Comparison of ENCODE assay signal across 22 cellular contexts in genomic region chr6:33911488-33911887, GRCh38.
DNase-seq lines count a peak whose midpoint lies in the region; ATAC-seq, FAIRE-seq and TF ChIP-seq lines count a peak whose summit lies in the region.
"Had no signal": no experiment of that assay in that cellular context is flagged by ENCODE, and none has a peak within 500 bp of the region (broad histone marks: within the 10 kb centered on the region; RNA-seq: fewer than 3 reads in every experiment).

No MANE protein-coding gene starts in this region.

- peak overlapping the region in 4 of 7 donors; percentile 62 to 73 (median 66) for H3K27ac Mint-ChIP-seq in CD4-positive, alpha-beta memory T cell
- peak overlapping the region; percentile 91 for H3K27ac Mint-ChIP-seq in stimulated activated effector memory CD8-positive, alpha-beta T cell treated with anti-CD3 and anti-CD28 coated beads, Interleukin-12 subunit alpha, Interleukin-12 subunit beta, amount 100 ng/mL, for 72 hours
- no peak overlapping the region for H3K27ac Mint-ChIP-seq in activated T-helper 1 cell treated with anti-CD3 and anti-CD28 coated beads, Interleukin-12 subunit alpha, Interleukin-12 subunit beta, Interleukin-2, Interleukin-4 antibody, amounts not matched to agents 30 ng/mL and 10 ng/mL and 1 ng/mL, durations not matched to agents 14 hours and 24 hours and 36 hours
- H3K27ac Mint-ChIP-seq: GM23338 had no signal

- peak overlapping the region in 1 of 8 donors; percentile 32 for H3K4me3 Mint-ChIP-seq in CD4-positive, alpha-beta memory T cell
- H3K4me3 Mint-ChIP-seq in stimulated activated effector memory CD8-positive, alpha-beta T cell treated with anti-CD3 and anti-CD28 coated beads, Interleukin-12 subunit alpha, Interleukin-12 subunit beta, amount 100 ng/mL, for 72 hours, result no peak overlapping the region
- H3K4me3 Mint-ChIP-seq in activated T-helper 1 cell treated with anti-CD3 and anti-CD28 coated beads, Interleukin-12 subunit alpha, Interleukin-12 subunit beta, Interleukin-2, Interleukin-4 antibody, amounts not matched to agents 30 ng/mL and 10 ng/mL and 1 ng/mL, durations not matched to agents 14 hours and 24 hours and 36 hours, result no peak overlapping the region
- H3K4me3 Mint-ChIP-seq: GM23338 had no signal

- TF ChIP-seq EP300 in K562 (IDR thresholded peaks at IDR 0.05; ENCODE audit: low read length), result no peak

- peaks cover 48 to 84% (median 70%) of the 10 kb centered on the region in 4 donors for H3K4me1 Mint-ChIP-seq in CD4-positive, alpha-beta memory T cell
- H3K4me1 Mint-ChIP-seq in stimulated activated effector memory CD8-positive, alpha-beta T cell treated with anti-CD3 and anti-CD28 coated beads, Interleukin-12 subunit alpha, Interleukin-12 subunit beta, amount 100 ng/mL, for 72 hours, result peaks cover 71% of the 10 kb centered on the region
- peaks cover 70% of the 10 kb centered on the region for H3K4me1 Mint-ChIP-seq in activated T-helper 1 cell treated with anti-CD3 and anti-CD28 coated beads, Interleukin-12 subunit alpha, Interleukin-12 subunit beta, Interleukin-2, Interleukin-4 antibody, amounts not matched to agents 30 ng/mL and 10 ng/mL and 1 ng/mL, durations not matched to agents 14 hours and 24 hours and 36 hours (ENCODE audit: low read depth)

- no peak for FAIRE-seq in K562 (lab: Jason Lieb, UNC)
- FAIRE-seq: GM12892, GM18507 had no signal

- no peaks in the 10 kb centered on the region for H3K27me3 ChIP-seq in BLaER1 treated with 17β-estradiol and CSF1 and Interleukin-3, amounts not matched to agents 10 nM and 100 nM
- H3K27me3 ChIP-seq in CD4-positive, alpha-beta memory T cell (ENCODE audit: insufficient read depth, low read length), result no peaks in the 10 kb centered on the region
- peaks cover 13 to 23% of the 10 kb centered on the region in 2 experiments for H3K27me3 ChIP-seq in K562 (ENCODE audit: control insufficient read depth in 2 of 2, insufficient read depth in 2 of 2, low read length in 2 of 2)
- H3K27me3 ChIP-seq: BE2C, Peyer's patch had no signal

- peaks cover 0 to 1% of the 10 kb centered on the region in 2 donors for H3K27me3 Mint-ChIP-seq in CD4-positive, alpha-beta memory T cell
- H3K27me3 Mint-ChIP-seq in activated T-helper 1 cell treated with anti-CD3 and anti-CD28 coated beads, Interleukin-12 subunit alpha, Interleukin-12 subunit beta, Interleukin-2, Interleukin-4 antibody, amounts not matched to agents 30 ng/mL and 10 ng/mL and 1 ng/mL, durations not matched to agents 14 hours and 24 hours and 36 hours (ENCODE audit: insufficient read depth), result peaks cover 3% of the 10 kb centered on the region

- H3K4me3 ChIP-seq in BLaER1 treated with 17β-estradiol and CSF1 and Interleukin-3, amounts not matched to agents 10 nM and 100 nM, result no peak overlapping the region
- H3K4me3 ChIP-seq in CD4-positive, alpha-beta memory T cell (ENCODE audit: low read length in 2 of 2), result no peak overlapping the region
- H3K4me3 ChIP-seq in K562, result no peak overlapping the region
- H3K4me3 ChIP-seq: GM23338, Peyer's patch had no signal

- 61% methylated on average over 6 of the region's 6 CpGs for WGBS in K562 (ENCODE audit: insufficient coverage, low coverage, missing lambda C conversion rate)

- H4K20me1 ChIP-seq in BLaER1 treated with 17β-estradiol and CSF1 and Interleukin-3, amounts not matched to agents 10 nM and 100 nM, result peaks cover 0 to 5% (median 0%) of the 10 kb centered on the region in 11 experiments; a peak in 2 of 22 replicates
- H4K20me1 ChIP-seq in K562 (replicated peaks; ENCODE audit: control insufficient read depth, insufficient read depth, low read length), result no peaks in the 10 kb centered on the region

- peak overlapping the region in 2 of 11 experiments; percentile 4 to 16; a peak in 2 of 22 replicates for H3K9ac ChIP-seq in BLaER1 treated with 17β-estradiol and CSF1 and Interleukin-3, amounts not matched to agents 10 nM and 100 nM
- no peak overlapping the region for H3K9ac ChIP-seq in K562 (ENCODE audit: insufficient read depth in 1 of 2, low read depth in 2 of 2, low read length in 2 of 2)

- peaks cover 0 to 8% (median 2%) of the 10 kb centered on the region in 11 experiments; a peak in 4 of 22 replicates for H3K9me3 ChIP-seq in BLaER1 treated with 17β-estradiol and CSF1 and Interleukin-3, amounts not matched to agents 10 nM and 100 nM (replicated peaks in 1 of 11)
- no peaks in the 10 kb centered on the region for H3K9me3 ChIP-seq in CD4-positive, alpha-beta memory T cell (ENCODE audit: control insufficient read depth in 1 of 2, low read length in 2 of 2)
- no peaks in the 10 kb centered on the region for H3K9me3 ChIP-seq in K562 (replicated peaks; ENCODE audit: control insufficient read depth, insufficient read depth, low read depth, low read length)
- H3K9me3 ChIP-seq: BE2C, Peyer's patch had no signal

- peaks cover 0 to 4% (median 0%) of the 10 kb centered on the region in 8 donors for H3K9me3 Mint-ChIP-seq in CD4-positive, alpha-beta memory T cell
- H3K9me3 Mint-ChIP-seq in stimulated activated effector memory CD8-positive, alpha-beta T cell treated with anti-CD3 and anti-CD28 coated beads, Interleukin-12 subunit alpha, Interleukin-12 subunit beta, amount 100 ng/mL, for 72 hours, result no peaks in the 10 kb centered on the region
- no peaks in the 10 kb centered on the region for H3K9me3 Mint-ChIP-seq in activated T-helper 1 cell treated with anti-CD3 and anti-CD28 coated beads, Interleukin-12 subunit alpha, Interleukin-12 subunit beta, Interleukin-2, Interleukin-4 antibody, amounts not matched to agents 30 ng/mL and 10 ng/mL and 1 ng/mL, durations not matched to agents 14 hours and 24 hours and 36 hours

- in situ Hi-C loops in K562 (cut with MboI), result no loop called here

- H3K27ac ChIP-seq in BLaER1 treated with 17β-estradiol and CSF1 and Interleukin-3, amounts not matched to agents 10 nM and 100 nM, result peak overlapping the region in 5 of 11 experiments; percentile 5 to 94 (median 93); a peak in 6 of 22 replicates
- H3K27ac ChIP-seq in CD4-positive, alpha-beta memory T cell (ENCODE audit: low read depth, low read length), result no peak overlapping the region
- H3K27ac ChIP-seq in K562 (ENCODE audit: extremely low read depth, low read depth, low read length), result no peak overlapping the region
- H3K27ac ChIP-seq: Peyer's patch had no signal

- ATAC-seq in K562 (no peak), HG02884 (IDR thresholded peaks at IDR 0.05; ENCODE audit: unreplicated experiment) (no peak)
- no peak for ATAC-seq in stimulated activated effector memory CD8-positive, alpha-beta T cell treated with anti-CD3 and anti-CD28 coated beads, Interleukin-12 subunit alpha, Interleukin-12 subunit beta, amount 100 ng/mL, for 72 hours
- ATAC-seq: GM23338, SK-N-SH treated with all-trans-retinoic acid at 6 μM for 48 hours had no signal

- DNase-seq in CD4-positive, alpha-beta memory T cell, result no peak
- DNase-seq in K562 (ENCODE audit: extremely low read depth in 1 of 4, low spot score in 3 of 4), result no peak
- DNase-seq in stimulated activated effector memory CD8-positive, alpha-beta T cell treated with anti-CD3 and anti-CD28 coated beads, Interleukin-12 subunit alpha, Interleukin-12 subunit beta, amount 100 ng/mL, for 72 hours (ENCODE audit: low spot score in 2 of 2), result no peak
- DNase-seq in T-helper 9 cell, result no peak
- no peak for DNase-seq in activated T-helper 1 cell treated with anti-CD3 and anti-CD28 coated beads, Interleukin-12 subunit alpha, Interleukin-12 subunit beta, Interleukin-2, Interleukin-4 antibody, amounts not matched to agents 30 ng/mL and 10 ng/mL and 1 ng/mL, durations not matched to agents 14 hours and 24 hours and 36 hours (ENCODE audit: low spot score)
- DNase-seq: BE2C; Calu3; CD8-positive, alpha-beta memory T cell; DMS153; HCEC 1CT; MM.1S; NCI-H1048; NCI-H1436; NCI-H187 treated with DMSO at 0.1 percent for 48 hours; NCI-H82; Peyer's patch had no signal

- no peak for TF ChIP-seq CTCF in K562 (IDR thresholded peaks at IDR 0.05 in 2 of 3, conservative IDR thresholded peaks at IDR 0.05 in 1 of 3; ENCODE audit: insufficient read depth in 2 of 3, low read depth in 1 of 3, low read length in 3 of 3)

- peaks cover 67 to 98% (median 94%) of the 10 kb centered on the region in 10 experiments for H3K4me1 ChIP-seq in BLaER1 treated with 17β-estradiol and CSF1 and Interleukin-3, amounts not matched to agents 10 nM and 100 nM
- peaks cover 64% of the 10 kb centered on the region for H3K4me1 ChIP-seq in CD4-positive, alpha-beta memory T cell (ENCODE audit: insufficient read depth, low read length)
- peaks cover 6 to 13% of the 10 kb centered on the region in 2 experiments; a peak in 3 of 5 replicates for H3K4me1 ChIP-seq in K562 (replicated peaks in 1 of 2; ENCODE audit: control insufficient read depth in 2 of 2, insufficient read depth in 2 of 2, low read length in 2 of 2)
- H3K4me1 ChIP-seq: BE2C had no signal

- POLR2A ChIA-PET in CD4-positive, alpha-beta memory T cell (lab: Charles Lee; ENCODE audit: partially characterized antibody), result no interaction called here
- POLR2A ChIA-PET in K562 (lab: Yijun Ruan, JAX), result interaction anchor here (0.6 kb wide), 1 partner anchor 1811 kb away, joined by 3 read pairs; no protein-coding TSS in a partner anchor

- no peaks in the 10 kb centered on the region for H3K9me1 ChIP-seq in K562 (ENCODE audit: control insufficient read depth, insufficient read depth, low read length)

- no peak overlapping the region for H2AFZ ChIP-seq in K562 (ENCODE audit: low read depth, low read length)
- H2AFZ ChIP-seq: GM23338 had no signal

- no TSS peak for BruUV-seq in K562 (replicated peaks; lab: Mats Ljungman, UMichigan)

- TF ChIP-seq RAD21 in K562 (CRISPR knock-in tag; conservative IDR thresholded peaks at IDR 0.05 in 1 of 2, IDR thresholded peaks at IDR 0.05 in 1 of 2), result no peak

- H3K36me3 ChIP-seq in BLaER1 treated with 17β-estradiol and CSF1 and Interleukin-3, amounts not matched to agents 10 nM and 100 nM, result no peaks in the 10 kb centered on the region
- no peaks in the 10 kb centered on the region for H3K36me3 ChIP-seq in CD4-positive, alpha-beta memory T cell (ENCODE audit: insufficient read depth, low read length)
- no peaks in the 10 kb centered on the region for H3K36me3 ChIP-seq in K562 (ENCODE audit: control insufficient read depth, insufficient read depth, low read length)
- H3K36me3 ChIP-seq: BE2C, Peyer's patch had no signal

- intact Hi-C loops in CD4-positive, alpha-beta memory T cell (cut with micrococcal nuclease), result no loop called here
- intact Hi-C loops in K562 (cut with micrococcal nuclease), result no loop called here
- intact Hi-C loops in activated T-helper 1 cell treated with anti-CD3 and anti-CD28 coated beads, Interleukin-12 subunit alpha, Interleukin-12 subunit beta, Interleukin-2, Interleukin-4 antibody, amounts not matched to agents 30 ng/mL and 10 ng/mL and 1 ng/mL, durations not matched to agents 14 hours and 24 hours and 36 hours (cut with micrococcal nuclease), result no loop called here

- TF ChIP-seq POLR2A in K562 (conservative IDR thresholded peaks at IDR 0.05), result no peak

- no peaks in the 10 kb centered on the region for H3K36me3 Mint-ChIP-seq in CD4-positive, alpha-beta memory T cell
- H3K36me3 Mint-ChIP-seq in stimulated activated effector memory CD8-positive, alpha-beta T cell treated with anti-CD3 and anti-CD28 coated beads, Interleukin-12 subunit alpha, Interleukin-12 subunit beta, amount 100 ng/mL, for 72 hours, result peaks cover 12% of the 10 kb centered on the region
- peaks cover 3% of the 10 kb centered on the region for H3K36me3 Mint-ChIP-seq in activated T-helper 1 cell treated with anti-CD3 and anti-CD28 coated beads, Interleukin-12 subunit alpha, Interleukin-12 subunit beta, Interleukin-2, Interleukin-4 antibody, amounts not matched to agents 30 ng/mL and 10 ng/mL and 1 ng/mL, durations not matched to agents 14 hours and 24 hours and 36 hours (ENCODE audit: low read depth)
- H3K36me3 Mint-ChIP-seq: CD8-positive, alpha-beta memory T cell had no signal

- CTCF ChIA-PET in CD4-positive, alpha-beta memory T cell (lab: Charles Lee; ENCODE audit: partially characterized antibody), result no interaction called here
- CTCF ChIA-PET in K562 (lab: Yijun Ruan, JAX; ENCODE audit: low intra/inter-chr PET ratio), result no interaction called here

- H3K4me2 ChIP-seq in BLaER1 treated with 17β-estradiol and CSF1 and Interleukin-3, amounts not matched to agents 10 nM and 100 nM, result peak overlapping the region; percentile 19 to 99 (median 89); a peak in 20 of 22 replicates
- H3K4me2 ChIP-seq in K562 (ENCODE audit: insufficient read depth, low read length), result no peak overlapping the region
- H3K4me2 ChIP-seq: GM23338 had no signal

- H3K79me2 ChIP-seq in K562 (ENCODE audit: control insufficient read depth, insufficient read depth, low read length), result no peaks in the 10 kb centered on the region
